In the genomic region with DNA sequence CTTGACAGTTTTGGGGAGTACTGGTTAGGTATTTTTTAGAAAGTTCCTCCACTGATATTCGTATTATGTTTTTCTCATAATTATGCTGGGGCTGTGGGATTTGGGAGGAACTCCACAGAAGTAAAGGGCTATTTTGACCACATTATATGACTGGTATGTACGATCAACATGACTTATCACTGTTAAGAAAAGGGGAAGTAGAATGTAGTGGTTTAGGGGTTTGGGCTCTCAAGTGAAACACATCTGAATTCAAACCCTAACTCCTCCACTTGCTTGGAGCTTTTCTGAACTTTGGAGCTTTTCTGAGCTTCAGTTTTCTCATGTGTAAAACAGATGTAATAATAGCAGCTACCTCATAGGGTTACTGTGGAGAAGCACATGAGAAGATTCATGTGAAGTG, we compare ENCODE assay signal across 10 cellular contexts.
A peak's percentile ranks its signal among the peaks of the same experiment; 100 is the strongest.
DNase-seq lines count a peak whose midpoint lies in the region; ATAC-seq and TF ChIP-seq lines count a peak whose summit lies in the region.
"Had no signal": no experiment of that assay in that cellular context is flagged by ENCODE, and none has a peak within 500 bp of the region (broad histone marks: within the 10 kb centered on the region; RNA-seq: fewer than 3 reads in every experiment).

No MANE protein-coding gene starts in this region.

- H3K27me3 ChIP-seq in hepatocyte (no peaks in the 10 kb centered on the region), A673 (replicated peaks; ENCODE audit: insufficient read depth, low read depth, low read length, poor library complexity) (no peaks in the 10 kb centered on the region)

- no peak overlapping the region for H3K4me2 ChIP-seq in hepatocyte

- TF ChIP-seq POLR2A in GM18505 (IDR thresholded peaks at IDR 0.05; ENCODE audit: borderline replicate concordance, extremely low read depth, insufficient read depth, insufficient read length) = no peak

- CTCF ChIA-PET in A673 (lab: Charles Lee) = no interaction called here

- H3K27ac ChIP-seq in hepatocyte (no peak overlapping the region), A673 (ENCODE audit: low read depth, low read length, poor library complexity, severe bottlenecking) (no peak overlapping the region)
- H3K27ac ChIP-seq: epithelial cell of prostate had no signal

- H3K9me2 ChIP-seq in hepatocyte (replicated peaks; ENCODE audit: insufficient read depth) = no peaks in the 10 kb centered on the region

- peak; percentile 99 for ATAC-seq in GM18505 (IDR thresholded peaks at IDR 0.05; ENCODE audit: unreplicated experiment)
- peak; percentile 99 for ATAC-seq in GM21447 (IDR thresholded peaks at IDR 0.05; ENCODE audit: unreplicated experiment)
- ATAC-seq in HG03139 (IDR thresholded peaks at IDR 0.05; ENCODE audit: unreplicated experiment) = peak; percentile 98
- ATAC-seq: activated naive CD8-positive, alpha-beta T cell treated with anti-CD3 and anti-CD28 coated beads, Interleukin-2, amount 50 U/mL, for 24 hours had no signal

- POLR2A ChIA-PET in A673 (lab: Charles Lee; ENCODE audit: low non-redundant PET) = no interaction called here

- H3K79me2 ChIP-seq in hepatocyte = no peaks in the 10 kb centered on the region

- DNase-seq in SKM-1 treated with dmso at 0.1 percent for 144 hours (lab: John Stamatoyannopoulos, UW; ENCODE audit: unreplicated experiment) (peak; percentile 57), hepatocyte (ENCODE audit: low spot score) (no peak), SW480 (ENCODE audit: low spot score) (no peak), A673 (ENCODE audit: low spot score) (no peak), NCI-H128 (lab: John Stamatoyannopoulos, UW; ENCODE audit: unreplicated experiment) (no peak)
- DNase-seq: activated naive CD8-positive, alpha-beta T cell treated with anti-CD3 and anti-CD28 coated beads, Interleukin-2, amount 50 U/mL, for 24 hours had no signal

- no peak overlapping the region for H2AFZ ChIP-seq in hepatocyte

- 76% methylated on average over 2 of the region's 2 CpGs for WGBS in hepatocyte (ENCODE audit: low lambda C conversion rate, missing lambda C conversion rate)

- no peaks in the 10 kb centered on the region for H4K20me1 ChIP-seq in hepatocyte (ENCODE audit: insufficient read depth, poor library complexity, severe bottlenecking)

- intact Hi-C loops in A673 (cut with micrococcal nuclease; ENCODE audit: unreplicated experiment) = no loop called here

- BruUV-seq in A673 (replicated peaks; lab: Mats Ljungman, UMichigan) = no TSS peak

- H3K4me3 ChIP-seq in hepatocyte (no peak overlapping the region), A673 (ENCODE audit: low read depth, low read length, poor library complexity, severe bottlenecking) (no peak overlapping the region)

- TF ChIP-seq CTCF in hepatocyte (IDR thresholded peaks at IDR 0.05; ENCODE audit: poor library complexity) (no peak), A673 (conservative IDR thresholded peaks at IDR 0.05; ENCODE audit: low read depth, low read length) (no peak)

- H3K36me3 ChIP-seq in hepatocyte (replicated peaks; ENCODE audit: insufficient read depth, low read depth) = no peaks in the 10 kb centered on the region
- no peaks in the 10 kb centered on the region for H3K36me3 ChIP-seq in A673 (ENCODE audit: insufficient read depth, low read length, poor library complexity, severe bottlenecking)

- H3K4me1 ChIP-seq in hepatocyte (ENCODE audit: insufficient read depth) = no peaks in the 10 kb centered on the region
- no peaks in the 10 kb centered on the region for H3K4me1 ChIP-seq in A673 (ENCODE audit: insufficient read depth, low read length, poor library complexity, severe bottlenecking)

- H3K9me3 ChIP-seq in hepatocyte (ENCODE audit: low read depth) (no peaks in the 10 kb centered on the region), A673 (ENCODE audit: low read depth, low read length, poor library complexity, severe bottlenecking) (no peaks in the 10 kb centered on the region)
